9 cellular contexts compared by ENCODE assay signal in the genomic region with DNA sequence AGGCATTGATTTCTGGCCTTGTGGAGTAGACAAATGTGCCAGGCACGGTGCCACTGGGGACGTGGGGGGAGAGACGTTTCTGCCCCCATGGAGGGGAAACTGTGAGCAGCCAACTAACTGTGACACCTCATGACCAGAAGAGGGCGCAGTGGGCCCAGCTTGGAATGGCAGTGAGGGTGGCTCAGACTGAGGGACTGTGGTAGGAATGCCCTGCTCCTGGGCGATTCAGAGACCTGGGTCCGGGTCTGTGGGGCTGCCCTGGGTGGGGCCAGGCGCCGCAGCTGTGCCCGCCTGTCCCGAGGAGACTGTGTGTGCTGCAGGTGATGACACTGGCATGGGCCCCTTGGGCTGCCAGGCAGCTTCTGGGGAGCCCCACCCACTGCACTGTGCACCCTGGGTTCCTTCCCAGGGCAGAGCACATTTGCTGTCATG. TPM values are rescaled to one million over a fixed set of nuclear protein-coding genes. Genes with fewer than 3 reads are reported as not detected.
DNase-seq lines count a peak whose midpoint lies in the region; ATAC-seq and TF ChIP-seq lines count a peak whose summit lies in the region.
"Had no signal": no experiment of that assay in that cellular context is flagged by ENCODE, and none has a peak within 500 bp of the region (broad histone marks: within the 10 kb centered on the region; RNA-seq: fewer than 3 reads in every experiment).

No MANE protein-coding gene starts in this region.

- H3K4me3 Mint-ChIP-seq in CD4-positive, alpha-beta T cell, result no peak overlapping the region
- H3K4me3 Mint-ChIP-seq: IgD-negative memory B cell had no signal

- H3K4me1 ChIP-seq in body of pancreas, result peaks cover 8% of the 10 kb centered on the region

- no peak overlapping the region for H3K4me3 ChIP-seq in body of pancreas

- no peaks in the 10 kb centered on the region for H3K9me3 ChIP-seq in CD4-positive, alpha-beta T cell (ENCODE audit: control insufficient read depth, low read length)
- H3K9me3 ChIP-seq in body of pancreas, result no peaks in the 10 kb centered on the region

- H3K36me3 ChIP-seq in body of pancreas (replicated peaks in 1 of 2; ENCODE audit: insufficient read depth in 1 of 2, low read depth in 2 of 2), result peaks cover 0 to 3% of the 10 kb centered on the region in 2 donors

- peak; percentile 78 for TF ChIP-seq CTCF in CD4-positive, alpha-beta T cell (IDR thresholded peaks at IDR 0.05)
- TF ChIP-seq CTCF in GM20000 (IDR thresholded peaks at IDR 0.05; ENCODE audit: extremely low read depth, missing control alignments) (peak; percentile 87), body of pancreas (IDR thresholded peaks at IDR 0.05) (peak; percentile 67 to 79 (median 76))

- peak; percentile 42 to 68 (median 52) for DNase-seq in CD4-positive, alpha-beta T cell
- peak; percentile 74 for DNase-seq in GM20000 (ENCODE audit: low spot score)
- peak; percentile 47 for DNase-seq in NCI-H1048 (lab: John Stamatoyannopoulos, UW)
- peak; percentile 35 for DNase-seq in T1000 (lab: John Stamatoyannopoulos, UW)
- peak; percentile 71 to 73 (median 72) for DNase-seq in body of pancreas
- peak; percentile 50 for DNase-seq in iris pigment epithelial cell (ENCODE audit: low read depth)
- peak; percentile 36 to 49 (median 46) for DNase-seq in stimulated activated CD4-positive, alpha-beta T cell treated with anti-CD3 and anti-CD28 coated beads, Interleukin-1b, Interleukin-23, amount 100 ng/mL, for 24 hours (ENCODE audit: low read depth in 4 of 4, low spot score in 1 of 4)

- no peak for TF ChIP-seq POLR2A in body of pancreas (IDR thresholded peaks at IDR 0.05)

- no peak overlapping the region for H3K27ac Mint-ChIP-seq in CD4-positive, alpha-beta T cell
- H3K27ac Mint-ChIP-seq: IgD-negative memory B cell had no signal

- WGBS in body of pancreas, 2 donors, result 0 to 21% methylated on average over 4 to 10 of the region's 10 CpGs

- CTCF ChIA-PET in CD4-positive, alpha-beta T cell (lab: Charles Lee), result interaction anchor here (0.6 to 4.4 kb wide), 6 partner anchors 38 to 271 kb away, joined by 3 to 37 read pairs (median 4); no protein-coding TSS in a partner anchor

- H3K27me3 ChIP-seq in CD4-positive, alpha-beta T cell (ENCODE audit: control insufficient read depth, insufficient read depth, low read length), result no peaks in the 10 kb centered on the region
- no peaks in the 10 kb centered on the region for H3K27me3 ChIP-seq in body of pancreas

- H3K36me3 Mint-ChIP-seq in CD4-positive, alpha-beta T cell (ENCODE audit: low read depth), result peaks cover 4% of the 10 kb centered on the region

- no peak overlapping the region for H3K27ac ChIP-seq in CD4-positive, alpha-beta T cell (ENCODE audit: low read depth, low read length)
- H3K27ac ChIP-seq in body of pancreas, result no peak overlapping the region

- ATAC-seq in CD4-positive, alpha-beta T cell (ENCODE audit: poor library complexity), result peak; percentile 88
- peak; percentile 77 for ATAC-seq in body of pancreas
- no peak for ATAC-seq in HG03521 (IDR thresholded peaks at IDR 0.05; ENCODE audit: unreplicated experiment)

- H3K9me3 Mint-ChIP-seq in CD4-positive, alpha-beta T cell, result no peaks in the 10 kb centered on the region
- H3K9me3 Mint-ChIP-seq: IgD-negative memory B cell had no signal

- H3K4me1 Mint-ChIP-seq in CD4-positive, alpha-beta T cell (ENCODE audit: low read depth), result peaks cover 19% of the 10 kb centered on the region

- intact Hi-C loops in CD4-positive, alpha-beta T cell (cut with DNase I, micrococcal nuclease), result loop anchor here (1.0 to 2.0 kb wide), 4 partner anchors 261 to 271 kb away; no protein-coding TSS in a partner anchor
- intact Hi-C loops in body of pancreas (cut with DNase I), result loop anchor here (10.0 kb wide), 1 partner anchor 271 kb away; no protein-coding TSS in a partner anchor

- no peaks in the 10 kb centered on the region for H3K27me3 Mint-ChIP-seq in CD4-positive, alpha-beta T cell
- H3K27me3 Mint-ChIP-seq: IgD-negative memory B cell had no signal

- POLR2A ChIA-PET in CD4-positive, alpha-beta T cell (lab: Charles Lee), result interaction anchor here (1.1 kb wide), 1 partner anchor 262 kb away, joined by 5 read pairs; no protein-coding TSS in a partner anchor

RNA-seq across cellular contexts. Expression of a gene that starts 7.5 kb away (rescaled TPM):
- 1 to 10 TPM; 2.0 to 2.4 TPM for total RNA-seq in CD4-positive, alpha-beta T cell
- 1 to 10 TPM; 7.9 to 8.0 TPM for total RNA-seq in body of pancreas
